37 cellular contexts compared by ENCODE assay signal in genomic region chr1:218898921-218899320, GRCh38.
"Had no signal": no experiment of that assay in that cellular context is flagged by ENCODE, and none has a peak within 500 bp of the region (broad histone marks: within the 10 kb centered on the region; RNA-seq: fewer than 3 reads in every experiment).

No MANE protein-coding gene starts in this region.

- H3K9me3 Mint-ChIP-seq: activated B cell treated with CpG ODN at 0.5 μM for 24 hours; activated CD4-positive, alpha-beta T cell treated with anti-CD3 and anti-CD28 coated beads, Interleukin-2, amount 10 ng/mL, durations not matched to agents 24 days and 14 days; activated CD8-positive, alpha-beta T cell treated with anti-CD3 and anti-CD28 coated beads for 36 hours; activated naive CD4-positive, alpha-beta T cell treated with anti-CD3 and anti-CD28 coated beads for 36 hours; activated naive CD8-positive, alpha-beta T cell treated with anti-CD3 and anti-CD28 coated beads for 36 hours; activated T-cell treated with anti-CD3 and anti-CD28 coated beads, Interleukin-2, amount 50 U/mL, for 4 hours; activated T-helper 1 cell treated with anti-CD3 and anti-CD28 coated beads, Interleukin-12 subunit alpha, Interleukin-12 subunit beta, Interleukin-2, Interleukin-4 antibody, amounts not matched to agents 30 ng/mL and 10 ng/mL and 1 ng/mL, durations not matched to agents 14 hours and 24 hours and 36 hours; T-helper 1 cell treated with Interleukin-12 subunit alpha and Interleukin-12 subunit beta and Interleukin-4 antibody, amounts not matched to agents 30 μg/mL and 1 μg/mL, for 36 hours; T-helper 2 cell treated with Interferon-gamma antibody and Interleukin-4, amounts not matched to agents 5 μg/mL and 100 μg/mL, for 36 hours had no signal

- H3K4me3 Mint-ChIP-seq: activated B cell treated with CpG ODN at 0.5 μM for 24 hours; activated CD4-positive, alpha-beta memory T cell treated with anti-CD3 and anti-CD28 coated beads for 36 hours; activated CD4-positive, alpha-beta T cell treated with anti-CD3 and anti-CD28 coated beads, Interleukin-2, amount 10 ng/mL, durations not matched to agents 24 days and 14 days; activated CD8-positive, alpha-beta T cell treated with anti-CD3 and anti-CD28 coated beads for 36 hours; activated naive CD4-positive, alpha-beta T cell treated with anti-CD3 and anti-CD28 coated beads for 36 hours; activated naive CD8-positive, alpha-beta T cell treated with anti-CD3 and anti-CD28 coated beads for 36 hours; activated T-cell treated with anti-CD3 and anti-CD28 coated beads, Interleukin-2, amount 50 U/mL, for 4 hours; activated T-cell treated with anti-CD3 and anti-CD28 coated beads, Interleukin-2, amount 50 U/mL, for 72 hours; activated T-helper 1 cell treated with anti-CD3 and anti-CD28 coated beads, Interleukin-12 subunit alpha, Interleukin-12 subunit beta, Interleukin-2, Interleukin-4 antibody, amounts not matched to agents 30 ng/mL and 10 ng/mL and 1 ng/mL, durations not matched to agents 14 hours and 24 hours and 36 hours; activated T-helper 17 cell treated with anti-CD3 and anti-CD28 coated beads, Interleukin-2, amount 50 U/mL, for 72 hours; T-helper 1 cell treated with Interleukin-12 subunit alpha and Interleukin-12 subunit beta and Interleukin-4 antibody, amounts not matched to agents 30 μg/mL and 1 μg/mL, for 36 hours; T-helper 2 cell treated with Interferon-gamma antibody and Interleukin-4, amounts not matched to agents 5 μg/mL and 100 μg/mL, for 36 hours had no signal

- ATAC-seq: activated CD8-positive, alpha-beta T cell treated with anti-CD3 and anti-CD28 coated beads for 36 hours; activated naive CD4-positive, alpha-beta T cell treated with anti-CD3 and anti-CD28 coated beads, Interleukin-2, amount 50 U/mL, for 72 hours; activated T-cell treated with anti-CD3 and anti-CD28 coated beads, Interleukin-2, amount 50 U/mL, for 4 hours; activated T-cell treated with anti-CD3 and anti-CD28 coated beads, Interleukin-2, amount 50 U/mL, for 72 hours; activated T-helper 17 cell treated with anti-CD3 and anti-CD28 coated beads, Interleukin-2, amount 50 U/mL, for 72 hours; body of pancreas had no signal

- H3K4me1 ChIP-seq: adrenal gland, body of pancreas, breast epithelium had no signal

- H3K36me3 ChIP-seq: adrenal gland, brain microvascular endothelial cell, breast epithelium had no signal

- DNase-seq: activated B cell treated with CpG ODN at 0.5 μM for 24 hours; activated CD4-positive, alpha-beta memory T cell treated with anti-CD3 and anti-CD28 coated beads for 36 hours; activated CD4-positive, alpha-beta T cell treated with anti-CD3 and anti-CD28 coated beads for 4 hours; activated CD4-positive, alpha-beta T cell treated with anti-CD3 and anti-CD28 coated beads, Interleukin-2, amount 10 ng/mL, durations not matched to agents 24 days and 14 days; activated CD4-positive, alpha-beta T cell treated with anti-CD3 and anti-CD28 coated beads, Interleukin-2, amount 50 U/mL, for 1 hour; activated CD4-positive, alpha-beta T cell treated with anti-CD3 and anti-CD28 coated beads, Interleukin-2, amount 50 U/mL, for 4 hours; activated CD4-positive, CD25-positive, alpha-beta regulatory T cell treated with anti-CD3 and anti-CD28 coated beads, Interleukin-2, amount 50 U/mL, for 72 hours; activated CD8-positive, alpha-beta memory T cell treated with anti-CD3 and anti-CD28 coated beads, Interleukin-2, amount 50 U/mL, for 4 hours; activated CD8-positive, alpha-beta T cell treated with anti-CD3 and anti-CD28 coated beads for 36 hours; activated effector memory CD4-positive, alpha-beta T cell treated with anti-CD3 and anti-CD28 coated beads, Interleukin-2, amount 50 U/mL, for 16 hours; activated gamma-delta T cell treated with Interleukin-2 at 50 U/mL for 16 hours; activated naive CD4-positive, alpha-beta T cell; activated naive CD4-positive, alpha-beta T cell treated with anti-CD3 and anti-CD28 coated beads for 36 hours; activated naive CD4-positive, alpha-beta T cell treated with anti-CD3 and anti-CD28 coated beads, Interleukin-2, amount 50 U/mL, for 16 hours; activated naive CD8-positive, alpha-beta T cell treated with anti-CD3 and anti-CD28 coated beads for 36 hours; activated T-cell treated with anti-CD3 and anti-CD28 coated beads for 4 hours; activated T-cell treated with anti-CD3 and anti-CD28 coated beads, Interleukin-2, amount 50 U/mL, for 1 hour; activated T-cell treated with anti-CD3 and anti-CD28 coated beads, Interleukin-2, amount 50 U/mL, for 4 hours; activated T-cell treated with anti-CD3 and anti-CD28 coated beads, Interleukin-2, amount 50 U/mL, for 72 hours; adrenal gland; amniotic stem cell; aorta; body of pancreas; brain microvascular endothelial cell; central memory CD4-positive, alpha-beta T cell; T-helper 1 cell; T-helper 2 cell; T-helper 9 cell had no signal

- H3K27ac Mint-ChIP-seq: activated B cell treated with CpG ODN at 0.5 μM for 24 hours; activated CD4-positive, alpha-beta memory T cell treated with anti-CD3 and anti-CD28 coated beads for 36 hours; activated CD4-positive, alpha-beta T cell treated with anti-CD3 and anti-CD28 coated beads, Interleukin-2, amount 10 ng/mL, durations not matched to agents 24 days and 14 days; activated CD8-positive, alpha-beta T cell treated with anti-CD3 and anti-CD28 coated beads for 36 hours; activated naive CD4-positive, alpha-beta T cell treated with anti-CD3 and anti-CD28 coated beads for 36 hours; activated naive CD4-positive, alpha-beta T cell treated with anti-CD3 and anti-CD28 coated beads, Interleukin-2, amount 50 U/mL, for 72 hours; activated naive CD8-positive, alpha-beta T cell treated with anti-CD3 and anti-CD28 coated beads for 36 hours; activated T-cell treated with anti-CD3 and anti-CD28 coated beads, Interleukin-2, amount 50 U/mL, for 72 hours; activated T-helper 1 cell treated with anti-CD3 and anti-CD28 coated beads, Interleukin-12 subunit alpha, Interleukin-12 subunit beta, Interleukin-2, Interleukin-4 antibody, amounts not matched to agents 30 ng/mL and 10 ng/mL and 1 ng/mL, durations not matched to agents 14 hours and 24 hours and 36 hours; activated T-helper 17 cell treated with anti-CD3 and anti-CD28 coated beads, Interleukin-2, amount 50 U/mL, for 72 hours; T-helper 1 cell treated with Interleukin-12 subunit alpha and Interleukin-12 subunit beta and Interleukin-4 antibody, amounts not matched to agents 30 μg/mL and 1 μg/mL, for 36 hours; T-helper 2 cell treated with Interferon-gamma antibody and Interleukin-4, amounts not matched to agents 5 μg/mL and 100 μg/mL, for 36 hours had no signal

- H3K4me3 ChIP-seq: adrenal gland, body of pancreas, breast epithelium had no signal

- H3K27me3 ChIP-seq: adrenal gland, body of pancreas, brain microvascular endothelial cell, breast epithelium had no signal

- FAIRE-seq: astrocyte, TTC549 had no signal

- H3K27me3 Mint-ChIP-seq: activated CD4-positive, alpha-beta memory T cell treated with anti-CD3 and anti-CD28 coated beads for 36 hours; activated CD4-positive, alpha-beta T cell treated with anti-CD3 and anti-CD28 coated beads, Interleukin-2, amount 10 ng/mL, durations not matched to agents 24 days and 14 days; activated CD8-positive, alpha-beta T cell treated with anti-CD3 and anti-CD28 coated beads for 36 hours; activated naive CD8-positive, alpha-beta T cell treated with anti-CD3 and anti-CD28 coated beads for 36 hours; activated T-helper 17 cell treated with anti-CD3 and anti-CD28 coated beads, Interleukin-2, amount 50 U/mL, for 72 hours had no signal

- H3K4me1 Mint-ChIP-seq: activated B cell treated with CpG ODN at 0.5 μM for 24 hours; activated CD4-positive, alpha-beta T cell treated with anti-CD3 and anti-CD28 coated beads, Interleukin-2, amount 10 ng/mL, durations not matched to agents 24 days and 14 days; activated naive CD8-positive, alpha-beta T cell treated with anti-CD3 and anti-CD28 coated beads for 36 hours; activated T-helper 17 cell treated with anti-CD3 and anti-CD28 coated beads, Interleukin-2, amount 50 U/mL, for 72 hours had no signal

- H3K27ac ChIP-seq: adrenal gland, body of pancreas, brain microvascular endothelial cell, breast epithelium, VCaP had no signal

- H3K9me3 ChIP-seq: adrenal gland, body of pancreas, breast epithelium had no signal

- H3K36me3 Mint-ChIP-seq: activated CD4-positive, alpha-beta memory T cell treated with anti-CD3 and anti-CD28 coated beads for 36 hours; activated naive CD4-positive, alpha-beta T cell treated with anti-CD3 and anti-CD28 coated beads, Interleukin-2, amount 50 U/mL, for 72 hours; activated naive CD8-positive, alpha-beta T cell treated with anti-CD3 and anti-CD28 coated beads for 36 hours had no signal
